9 cellular contexts compared by ENCODE assay signal in the genomic region with DNA sequence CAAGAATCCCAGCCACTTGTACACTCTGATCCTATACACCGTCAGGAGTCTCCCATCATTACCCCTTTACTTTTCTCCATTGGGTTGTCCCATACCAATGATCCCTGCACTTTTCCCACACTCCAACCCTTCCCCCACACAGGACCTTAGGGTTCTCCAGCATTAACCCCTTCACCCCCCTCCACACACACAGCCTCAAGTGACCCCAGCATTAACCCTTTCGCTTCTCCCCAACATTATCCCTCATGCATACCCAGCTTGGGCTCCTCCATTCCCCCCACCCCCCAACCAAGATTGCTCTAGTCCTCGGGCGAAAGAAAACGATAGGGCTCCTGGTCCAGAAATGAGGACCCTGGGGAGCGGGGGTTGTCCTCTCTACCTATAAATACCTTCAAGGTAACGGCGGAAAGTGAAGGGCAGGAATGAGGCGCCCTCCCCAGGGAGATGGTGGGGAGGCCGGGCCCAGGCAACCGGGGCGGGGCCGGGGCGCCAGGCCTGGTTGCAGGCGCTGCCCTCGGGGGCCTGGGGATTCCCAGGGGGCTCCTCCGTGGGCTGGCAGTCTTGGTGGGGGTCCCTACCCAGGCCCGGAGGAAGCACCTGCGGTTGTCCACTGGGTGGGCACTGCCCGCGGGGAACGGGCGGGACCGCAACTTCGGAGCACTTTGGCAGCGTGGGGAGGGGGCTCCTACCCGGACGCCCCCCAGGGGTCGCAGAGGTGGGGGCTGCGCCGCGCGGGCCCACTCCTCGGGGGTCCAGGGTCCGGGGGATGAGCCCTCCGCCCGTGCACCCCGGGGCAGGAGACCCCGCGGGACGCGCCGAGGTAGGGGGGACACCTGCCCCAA. TPM values are rescaled to one million over a fixed set of nuclear protein-coding genes. Genes with fewer than 3 reads are reported as not detected.
DNase-seq lines count a peak whose midpoint lies in the region; ATAC-seq and TF ChIP-seq lines count a peak whose summit lies in the region.
"Had no signal": no experiment of that assay in that cellular context is flagged by ENCODE, and none has a peak within 500 bp of the region (broad histone marks: within the 10 kb centered on the region; RNA-seq: fewer than 3 reads in every experiment).

No MANE protein-coding gene starts in this region.

- DNase-seq in left ventricle myocardium inferior, result no peak
- DNase-seq in cardiac septum (ENCODE audit: low spot score), result no peak
- no peak for DNase-seq in RWPE2 (ENCODE audit: low spot score)
- DNase-seq in fibroblast of mammary gland (ENCODE audit: low read depth), result no peak
- DNase-seq in sigmoid colon, result no peak
- DNase-seq in stimulated activated CD4-positive, alpha-beta T cell treated with anti-CD3 and anti-CD28 coated beads, Interleukin-4, amount 100 ng/mL, for 1 hour, result no peak
- no peak for DNase-seq in DMS79 (lab: John Stamatoyannopoulos, UW)

- TF ChIP-seq CTCF in left ventricle myocardium inferior (IDR thresholded peaks at IDR 0.05; ENCODE audit: borderline replicate concordance), result no peak
- TF ChIP-seq CTCF in RWPE2 (IDR thresholded peaks at IDR 0.05; ENCODE audit: poor library complexity, severe bottlenecking), result no peak
- TF ChIP-seq CTCF in fibroblast of mammary gland (conservative IDR thresholded peaks at IDR 0.05; ENCODE audit: control insufficient read depth, insufficient read depth, low read depth, low read length), result no peak
- no peak for TF ChIP-seq CTCF in sigmoid colon (IDR thresholded peaks at IDR 0.05)

- 3 to 5% methylated on average over 43 of the region's 43 CpGs for WGBS in sigmoid colon, 2 donors

- H3K9me3 ChIP-seq in left ventricle myocardium inferior (replicated peaks) (no peaks in the 10 kb centered on the region), RWPE2 (ENCODE audit: severe bottlenecking) (no peaks in the 10 kb centered on the region), sigmoid colon (no peaks in the 10 kb centered on the region)

- H3K4me3 ChIP-seq in left ventricle myocardium inferior (peak overlapping the region; percentile 85), RWPE2 (ENCODE audit: severe bottlenecking) (peak overlapping the region; percentile 74), fibroblast of mammary gland (ENCODE audit: control insufficient read depth, low read depth, low read length) (peak overlapping the region; percentile 48), sigmoid colon (peak overlapping the region; percentile 76 to 96 (median 80))

- intact Hi-C loops in left ventricle myocardium inferior (cut with micrococcal nuclease) (no loop called here), cardiac septum (cut with DNase I) (loop anchor here (2.0 kb wide), 1 partner anchor 16 kb away; no protein-coding TSS in a partner anchor), sigmoid colon (cut with DNase I) (loop anchor here (2.0 kb wide), 2 partner anchors 16 to 30 kb away; a partner anchor contains a TSS)

- H3K36me3 ChIP-seq in left ventricle myocardium inferior (no peaks in the 10 kb centered on the region), RWPE2 (ENCODE audit: low read depth) (no peaks in the 10 kb centered on the region), sigmoid colon (peaks cover 0 to 6% (median 0%) of the 10 kb centered on the region in 4 donors)

- ATAC-seq in RWPE2 (ENCODE audit: low read depth) (no peak), GM18505 (IDR thresholded peaks at IDR 0.05; ENCODE audit: unreplicated experiment) (no peak)

- H3K4me1 ChIP-seq in left ventricle myocardium inferior (peaks cover 54% of the 10 kb centered on the region), RWPE2 (ENCODE audit: insufficient read depth, poor library complexity, severe bottlenecking) (no peaks in the 10 kb centered on the region), sigmoid colon (peaks cover 0 to 36% (median 25%) of the 10 kb centered on the region in 4 donors)

- TF ChIP-seq POLR2A in sigmoid colon (IDR thresholded peaks at IDR 0.05), result no peak
- TF ChIP-seq POLR2A in GM18505 (IDR thresholded peaks at IDR 0.05; ENCODE audit: borderline replicate concordance, extremely low read depth, insufficient read depth, insufficient read length), result no peak

- no peak for TF ChIP-seq EP300 in sigmoid colon (IDR thresholded peaks at IDR 0.05)

- peak overlapping the region; percentile 94 for H3K27ac ChIP-seq in left ventricle myocardium inferior (replicated peaks)
- H3K27ac ChIP-seq in RWPE2 (ENCODE audit: poor library complexity, severe bottlenecking), result peak overlapping the region; percentile 15
- H3K27ac ChIP-seq in sigmoid colon, result peak overlapping the region; percentile 81 to 89 (median 87)

- peaks cover 4% of the 10 kb centered on the region for H3K27me3 ChIP-seq in left ventricle myocardium inferior (ENCODE audit: low read depth)
- no peaks in the 10 kb centered on the region for H3K27me3 ChIP-seq in RWPE2 (ENCODE audit: insufficient read depth, poor library complexity, severe bottlenecking)
- H3K27me3 ChIP-seq in sigmoid colon, result peaks cover 0 to 4% (median 0%) of the 10 kb centered on the region in 3 donors

RNA-seq across cellular contexts. Expression of a gene that starts 0.8 kb away (rescaled TPM):
- 25.3 TPM for total RNA-seq in left ventricle myocardium inferior
- total RNA-seq in cardiac septum, result 21.6 TPM
- total RNA-seq in sigmoid colon, result 10 to 100 TPM; 16.3 to 49.6 (median 28.4) TPM
- 10 to 100 TPM in 1 of 3 donors, 1 to 10 TPM in 2; 7.8 to 18.3 (median 9.2) TPM for polyA plus RNA-seq in sigmoid colon

RNA-seq across cellular contexts. Expression of a gene that starts 15.3 kb away (rescaled TPM):
- total RNA-seq in left ventricle myocardium inferior (1.5 TPM), cardiac septum (1.7 TPM), sigmoid colon (1 to 10 TPM; 1.1 to 2.0 (median 1.5) TPM)
- polyA plus RNA-seq in sigmoid colon, result 10 to 100 TPM in 1 of 3 donors, 1 to 10 TPM in 1, under 1 TPM in 1; 0.60 to 20.3 (median 1.6) TPM

RNA-seq across cellular contexts. Expression of a gene that starts 30.2 kb away (rescaled TPM):
- total RNA-seq in left ventricle myocardium inferior (74.5 TPM), cardiac septum (63.1 TPM), sigmoid colon (100 to 1,000 TPM in 2 of 4 donors, 10 to 100 TPM in 2; 90.5 to 145 (median 101) TPM)
- polyA plus RNA-seq in sigmoid colon, result 10 to 100 TPM; 15.0 to 67.5 (median 22.8) TPM

RNA-seq across cellular contexts. Expression of a gene that starts 30.3 kb away (rescaled TPM):
- total RNA-seq in left ventricle myocardium inferior, result not detected
- not detected for total RNA-seq in cardiac septum
- total RNA-seq in sigmoid colon, result not detected
- under 1 TPM in 1 of 3 donors, not detected in 2; 0.60 TPM for polyA plus RNA-seq in sigmoid colon
- total RNA-seq: lung microvascular endothelial cell had no signal

RNA-seq across cellular contexts. Expression of a gene that starts 59.3 kb away (rescaled TPM):
- total RNA-seq in left ventricle myocardium inferior (not detected), cardiac septum (not detected), sigmoid colon (not detected)
- polyA plus RNA-seq in sigmoid colon, result under 1 TPM in 1 of 3 donors, not detected in 2; 0.07 TPM
- total RNA-seq: lung microvascular endothelial cell had no signal

Comparison
In these comparisons a context has a peak if more than half of its experiments do, and no peak if none do; other contexts are left out.
1. H3K27ac ChIP-seq: peak in every context shown above with its lines; median percentile 94 in left ventricle myocardium inferior; 87 in sigmoid colon; 15 in RWPE2.